24 cellular contexts compared by ENCODE assay signal in genomic region chr4:152009046-152009445, GRCh38.
"Had no signal": no experiment of that assay in that cellular context is flagged by ENCODE, and none has a peak within 500 bp of the region (broad histone marks: within the 10 kb centered on the region; RNA-seq: fewer than 3 reads in every experiment).

No MANE protein-coding gene starts in this region.

- H3K9ac ChIP-seq: parathyroid adenoma had no signal

- H3K4me3 Mint-ChIP-seq: activated CD4-positive, alpha-beta T cell treated with anti-CD3 and anti-CD28 coated beads for 36 hours; activated T-cell treated with anti-CD3 and anti-CD28 coated beads, Interleukin-2, amount 50 U/mL, for 24 hours; activated T-helper 17 cell treated with anti-CD3 and anti-CD28 coated beads, Interleukin-2, amount 50 U/mL, for 72 hours; natural killer cell had no signal

- H3K36me3 ChIP-seq: ascending aorta, heart right ventricle, left lung, thyroid gland, upper lobe of right lung had no signal

- ATAC-seq: activated CD4-positive, alpha-beta T cell treated with anti-CD3 and anti-CD28 coated beads for 36 hours; activated naive CD4-positive, alpha-beta T cell treated with anti-CD3 and anti-CD28 coated beads, Interleukin-2, amount 50 U/mL, for 72 hours; activated T-helper 17 cell treated with anti-CD3 and anti-CD28 coated beads, Interleukin-2, amount 50 U/mL, for 72 hours; heart right ventricle; left lung; natural killer cell; stimulated activated naive CD8-positive, alpha-beta T cell treated with anti-CD3 and anti-CD28 coated beads, Interleukin-15, Interleukin-2, amounts not matched to agents 100 U/mL and 50 U/mL, for 24 hours; upper lobe of right lung had no signal

- H3K4me3 ChIP-seq: ascending aorta, heart right ventricle, left lung, lung, thyroid gland, upper lobe of right lung had no signal

- H3K9me3 ChIP-seq: ascending aorta, left lung, thyroid gland, upper lobe of right lung had no signal

- H3K36me3 Mint-ChIP-seq: natural killer cell had no signal

- H3K27me3 Mint-ChIP-seq: activated CD4-positive, alpha-beta T cell treated with anti-CD3 and anti-CD28 coated beads for 36 hours; activated T-cell treated with anti-CD3 and anti-CD28 coated beads, Interleukin-2, amount 50 U/mL, for 24 hours; activated T-helper 17 cell treated with anti-CD3 and anti-CD28 coated beads, Interleukin-2, amount 50 U/mL, for 72 hours had no signal

- H3K4me1 ChIP-seq: ascending aorta, left lung, parathyroid adenoma, thyroid gland, upper lobe of right lung had no signal

- DNase-seq: activated CD4-positive, alpha-beta T cell treated with anti-CD3 and anti-CD28 coated beads for 36 hours; activated CD4-positive, alpha-beta T cell treated with anti-CD3 and anti-CD28 coated beads, Interleukin-2, amount 50 U/mL, for 4 hours; activated CD8-positive, alpha-beta memory T cell treated with anti-CD3 and anti-CD28 coated beads for 24 hours; activated CD8-positive, alpha-beta memory T cell treated with anti-CD3 and anti-CD28 coated beads, Interleukin-2, amount 50 U/mL, for 4 hours; activated T-cell treated with anti-CD3 and anti-CD28 coated beads, Interleukin-2, amount 50 U/mL, for 24 hours; cerebellar nuclear complex; cortex of kidney; foreskin fibroblast; heart right ventricle; kidney; left lung; natural killer cell; nucleus accumbens; stimulated activated CD4-positive, alpha-beta T cell treated with anti-CD3 and anti-CD28 coated beads, Interleukin-4, amount 100 ng/mL, for 24 hours; stimulated activated naive CD8-positive, alpha-beta T cell treated with anti-CD3 and anti-CD28 coated beads, Interleukin-15, Interleukin-2, amounts not matched to agents 100 U/mL and 50 U/mL, for 24 hours; T-helper 1 cell; T-helper 9 cell; thyroid gland; upper lobe of right lung had no signal

- H2AFZ ChIP-seq: parathyroid adenoma had no signal

- H3K9me3 Mint-ChIP-seq: activated T-cell treated with anti-CD3 and anti-CD28 coated beads, Interleukin-2, amount 50 U/mL, for 24 hours; activated T-helper 17 cell treated with anti-CD3 and anti-CD28 coated beads, Interleukin-2, amount 50 U/mL, for 72 hours; natural killer cell had no signal

- H3K27ac ChIP-seq: ascending aorta, heart right ventricle, left lung, parathyroid adenoma, thyroid gland, upper lobe of right lung had no signal

- H3K27ac Mint-ChIP-seq: activated CD4-positive, alpha-beta T cell treated with anti-CD3 and anti-CD28 coated beads for 36 hours; activated T-cell treated with anti-CD3 and anti-CD28 coated beads, Interleukin-2, amount 50 U/mL, for 24 hours; activated T-helper 17 cell treated with anti-CD3 and anti-CD28 coated beads, Interleukin-2, amount 50 U/mL, for 72 hours; natural killer cell had no signal

- H3K27me3 ChIP-seq: ascending aorta, heart right ventricle, thyroid gland had no signal
